In genomic region chr3:193848547-193848946, GRCh38 we compare ENCODE assay signal across 10 cellular contexts.
"Had no signal": no experiment of that assay in that cellular context is flagged by ENCODE, and none has a peak within 500 bp of the region (broad histone marks: within the 10 kb centered on the region; RNA-seq: fewer than 3 reads in every experiment).

No MANE protein-coding gene starts in this region.

- H3K4me3 ChIP-seq: GM23248, HAP-1 had no signal

- H2AFZ ChIP-seq: GM23248 had no signal

- H3K9me3 Mint-ChIP-seq: HFFc6 had no signal

- H3K9ac ChIP-seq: GM23248, KMS-11 had no signal

- DNase-seq: GM23248, GOT3, H7, HFFc6, IMR-90, KBM-7 had no signal

- H3K27ac ChIP-seq: GM23248, HL-60, KMS-11 had no signal

- H3K4me2 ChIP-seq: KMS-11 had no signal

- H3K4me3 Mint-ChIP-seq: HFFc6 had no signal

- H3K27ac Mint-ChIP-seq: HFFc6 had no signal

- ATAC-seq: HCT116 had no signal

- H3K36me3 ChIP-seq: HAP-1 had no signal
